ENCODE assay signal across 2 cellular contexts in genomic region chr6:27422651-27423332, GRCh38.
TF ChIP-seq lines count a peak whose summit lies in the region.

No MANE protein-coding gene starts in this region.

TF ChIP-seq in IMR-90, 13 proteins besides CTCF, POLR2A, EP300 and RAD21:
- TF ChIP-seq CEBPB (IDR thresholded peaks at IDR 0.05; ENCODE audit: low read depth, low read length) (no peak), RFX5 (IDR thresholded peaks at IDR 0.05; ENCODE audit: low read depth, low read length) (no peak), MAZ (IDR thresholded peaks at IDR 0.05; ENCODE audit: borderline replicate concordance, low read depth, low read length) (no peak), MXI1 (IDR thresholded peaks at IDR 0.05; ENCODE audit: borderline replicate concordance, low read depth, low read length) (no peak), NFE2L2 (IDR thresholded peaks at IDR 0.05; ENCODE audit: low read depth, low read length) (no peak), ELK1 (IDR thresholded peaks at IDR 0.05; ENCODE audit: borderline replicate concordance, low read depth, low read length) (no peak), SMC3 (IDR thresholded peaks at IDR 0.05; ENCODE audit: low read depth, low read length) (no peak), BHLHE40 (IDR thresholded peaks at IDR 0.05; ENCODE audit: low read depth, low read length) (no peak), USF2 (IDR thresholded peaks at IDR 0.05; ENCODE audit: low read depth, low read length) (no peak), MAFK (IDR thresholded peaks at IDR 0.05; ENCODE audit: low read depth, low read length) (no peak), CHD1 (IDR thresholded peaks at IDR 0.05; ENCODE audit: low read depth, low read length) (no peak), RCOR1 (IDR thresholded peaks at IDR 0.05; ENCODE audit: insufficient replicate concordance, low read length) (no peak), FOS (IDR thresholded peaks at IDR 0.05; ENCODE audit: low read depth, low read length) (no peak)

TF ChIP-seq in K562, 482 proteins besides CTCF, POLR2A, EP300 and RAD21:
- TF ChIP-seq ZBTB33 (CRISPR knock-in tag; IDR thresholded peaks at IDR 0.05), result peak; percentile 97
- no peak; a peak in 1 of 4 replicates for TF ChIP-seq SIX5 (IDR thresholded peaks at IDR 0.05; ENCODE audit: borderline replicate concordance in 1 of 2, insufficient read depth in 1 of 2, low read depth in 1 of 2, low read length in 2 of 2)
- peak in 1 of 2 experiments; percentile 73 for TF ChIP-seq AFF1 (IDR thresholded peaks at IDR 0.05; ENCODE audit: low read depth in 1 of 2, partially characterized antibody in 2 of 2)
- TF ChIP-seq TRIM28 (IDR thresholded peaks at IDR 0.05), result no peak
- no peak for TF ChIP-seq ZNF197 (CRISPR knock-in tag; IDR thresholded peaks at IDR 0.05; ENCODE audit: low read depth)
- no peak for TF ChIP-seq BRD9 (IDR thresholded peaks at IDR 0.05; ENCODE audit: low read depth, partially characterized antibody)
- TF ChIP-seq SIN3A (IDR thresholded peaks at IDR 0.05; ENCODE audit: borderline replicate concordance in 2 of 2, control insufficient read depth in 1 of 2, low read depth in 2 of 2, low read length in 2 of 2), result no peak
- no peak for TF ChIP-seq THRB (CRISPR knock-in tag; conservative IDR thresholded peaks at IDR 0.05)
- no peak for TF ChIP-seq RBM17 (IDR thresholded peaks at IDR 0.05; ENCODE audit: borderline replicate concordance, low read depth, low read length)
- TF ChIP-seq SIRT6 (IDR thresholded peaks at IDR 0.05; ENCODE audit: low read depth, low read length), result no peak
- no peak for TF ChIP-seq SREBF1 (IDR thresholded peaks at IDR 0.05; ENCODE audit: borderline replicate concordance, low read depth, low read length)
- no peak for TF ChIP-seq PML (IDR thresholded peaks at IDR 0.05; ENCODE audit: low read length)
- TF ChIP-seq MXI1 (IDR thresholded peaks at IDR 0.05; ENCODE audit: low read depth, low read length), result no peak
- TF ChIP-seq BRCA1 (IDR thresholded peaks at IDR 0.05), result no peak
- TF ChIP-seq BRCA1 (CRISPR knock-in tag; IDR thresholded peaks at IDR 0.05), result no peak
- TF ChIP-seq RBM39 (optimal IDR thresholded peaks at IDR 0.05; ENCODE audit: low read depth, low read length), result no peak
- no peak for TF ChIP-seq NFXL1 (CRISPR knock-in tag; IDR thresholded peaks at IDR 0.05)
- TF ChIP-seq HLTF (IDR thresholded peaks at IDR 0.05), result no peak
- no peak for TF ChIP-seq ELF2 (CRISPR knock-in tag; IDR thresholded peaks at IDR 0.05)
- TF ChIP-seq FOXA1 (IDR thresholded peaks at IDR 0.05; ENCODE audit: borderline replicate concordance), result no peak
- TF ChIP-seq JUNB (CRISPR knock-in tag; conservative IDR thresholded peaks at IDR 0.05), result no peak
- peak; percentile 26; the same call in 1 of the 2 replicates for TF ChIP-seq ATF3 (IDR thresholded peaks at IDR 0.05)
- TF ChIP-seq ATF3 (CRISPR knock-in tag; conservative IDR thresholded peaks at IDR 0.05), result no peak
- TF ChIP-seq HCFC1 (IDR thresholded peaks at IDR 0.05; ENCODE audit: low read depth, low read length), result peak; percentile 57; the same call in 1 of the 2 replicates
- TF ChIP-seq POLR2G (IDR thresholded peaks at IDR 0.05; ENCODE audit: low read depth, low read length), result no peak
- TF ChIP-seq NONO (IDR thresholded peaks at IDR 0.05; ENCODE audit: low read depth in 2 of 2, low read length in 1 of 2), result no peak
- no peak for TF ChIP-seq HNRNPK (IDR thresholded peaks at IDR 0.05; ENCODE audit: low read depth, low read length, poor library complexity, severe bottlenecking)
- no peak for TF ChIP-seq MAX (CRISPR knock-in tag; IDR thresholded peaks at IDR 0.05)
- peak; percentile 61; the same call in 1 of the 2 replicates for TF ChIP-seq ZNF143 (CRISPR knock-in tag; IDR thresholded peaks at IDR 0.05)
- no peak for TF ChIP-seq ETV5 (CRISPR knock-in tag; IDR thresholded peaks at IDR 0.05; ENCODE audit: low read depth)
- TF ChIP-seq ZNF436 (CRISPR knock-in tag; IDR thresholded peaks at IDR 0.05), result no peak
- no peak for TF ChIP-seq ZNF830 (CRISPR knock-in tag; IDR thresholded peaks at IDR 0.05)
- no peak for TF ChIP-seq NRF1 (conservative IDR thresholded peaks at IDR 0.05 in 1 of 2, IDR thresholded peaks at IDR 0.05 in 1 of 2)
- TF ChIP-seq ZHX1 (conservative IDR thresholded peaks at IDR 0.05; ENCODE audit: low read length), result no peak
- TF ChIP-seq NCOR1 (IDR thresholded peaks at IDR 0.05), result no peak
- TF ChIP-seq ZKSCAN3 (CRISPR knock-in tag; IDR thresholded peaks at IDR 0.05), result no peak
- no peak for TF ChIP-seq HES1 (IDR thresholded peaks at IDR 0.05; ENCODE audit: low read depth)
- no peak for TF ChIP-seq FUS (optimal IDR thresholded peaks at IDR 0.05; ENCODE audit: low read depth, low read length)
- TF ChIP-seq CBFA2T2 (conservative IDR thresholded peaks at IDR 0.05), result no peak
- no peak for TF ChIP-seq ATF1 (CRISPR knock-in tag; IDR thresholded peaks at IDR 0.05)
- TF ChIP-seq ATF1 (tag; IDR thresholded peaks at IDR 0.05), result no peak
- TF ChIP-seq MAZ (CRISPR knock-in tag; conservative IDR thresholded peaks at IDR 0.05 in 1 of 2, IDR thresholded peaks at IDR 0.05 in 1 of 2), result no peak
- TF ChIP-seq THRA (IDR thresholded peaks at IDR 0.05), result no peak
- no peak for TF ChIP-seq SMC3 (conservative IDR thresholded peaks at IDR 0.05; ENCODE audit: insufficient read depth, low read depth, low read length)
- no peak for TF ChIP-seq ZBED1 (IDR thresholded peaks at IDR 0.05)
